Comparison of ENCODE assay signal across 8 cellular contexts in genomic region chr2:75199428-75200011, GRCh38. TPM values are rescaled to one million over a fixed set of nuclear protein-coding genes. Genes with fewer than 3 reads are reported as not detected.
DNase-seq lines count a peak whose midpoint lies in the region; ATAC-seq, FAIRE-seq and TF ChIP-seq lines count a peak whose summit lies in the region.

TSS of gene TACR1 (minus strand) at chr2:75199520. CDS start at chr2:75198934, 586 bp downstream.

- H3K79me2 ChIP-seq in SK-N-SH (ENCODE audit: insufficient read depth) (no peaks in the 10 kb centered on the region), K562 (ENCODE audit: control insufficient read depth, insufficient read depth, low read length) (no peaks in the 10 kb centered on the region)

- TF ChIP-seq CTCF in AG04449 (IDR thresholded peaks at IDR 0.05; ENCODE audit: insufficient read depth, low read length, missing control alignments) (peak; percentile 90), SK-N-SH (IDR thresholded peaks at IDR 0.05) (peak; percentile 67), K562 (IDR thresholded peaks at IDR 0.05 in 2 of 3, conservative IDR thresholded peaks at IDR 0.05 in 1 of 3; ENCODE audit: insufficient read depth in 2 of 3, low read depth in 1 of 3, low read length in 3 of 3) (peak; percentile 35 to 46 (median 39); a peak in 4 of 6 replicates)

- in situ Hi-C loops in K562 (cut with MboI), result no loop called here

- H3F3A ChIP-seq in SK-N-SH (replicated peaks; ENCODE audit: insufficient read depth), result no peaks in the 10 kb centered on the region

- H3K27me3 ChIP-seq in SK-N-SH (ENCODE audit: insufficient read depth), result peaks cover 60% of the 10 kb centered on the region
- peaks cover 10 to 33% of the 10 kb centered on the region in 2 experiments for H3K27me3 ChIP-seq in K562 (ENCODE audit: control insufficient read depth in 2 of 2, insufficient read depth in 2 of 2, low read length in 2 of 2)
- H3K27me3 ChIP-seq in iPS-18a (ENCODE audit: control insufficient read depth, insufficient read depth, low read length), result peaks cover 69% of the 10 kb centered on the region
- peaks cover 74% of the 10 kb centered on the region for H3K27me3 ChIP-seq in skeletal muscle satellite cell (ENCODE audit: control insufficient read depth, insufficient read depth, low read length)

- no peaks in the 10 kb centered on the region for H3K9me1 ChIP-seq in K562 (ENCODE audit: control insufficient read depth, insufficient read depth, low read length)

- H3K4me2 ChIP-seq in SK-N-SH (peak within 1 kb of the TSS; percentile 89), K562 (ENCODE audit: insufficient read depth, low read length) (no peak within 1 kb of the TSS), skeletal muscle satellite cell (ENCODE audit: low read length) (peak within 1 kb of the TSS; percentile 100)

- H2AFZ ChIP-seq in SK-N-SH (ENCODE audit: low read depth) (no peak within 1 kb of the TSS), K562 (ENCODE audit: low read depth, low read length) (no peak within 1 kb of the TSS)

- H3K9ac ChIP-seq in SK-N-SH (no peak within 1 kb of the TSS), K562 (ENCODE audit: insufficient read depth in 1 of 2, low read depth in 2 of 2, low read length in 2 of 2) (no peak within 1 kb of the TSS), iPS-18a (ENCODE audit: low read length) (no peak within 1 kb of the TSS), skeletal muscle satellite cell (ENCODE audit: low read depth, low read length) (no peak within 1 kb of the TSS)

- no TSS peak for BruUV-seq in K562 (replicated peaks; lab: Mats Ljungman, UMichigan)

- WGBS in SK-N-SH (ENCODE audit: low lambda C conversion rate), result 6% methylated on average over 41 of the region's 46 CpGs
- 11% methylated on average over 43 of the region's 46 CpGs for WGBS in K562 (ENCODE audit: insufficient coverage, low coverage, missing lambda C conversion rate)

- no peak for TF ChIP-seq EP300 in SK-N-SH (IDR thresholded peaks at IDR 0.05; ENCODE audit: borderline replicate concordance in 1 of 2, low read depth in 1 of 2, low read length in 1 of 2)
- TF ChIP-seq EP300 in K562 (IDR thresholded peaks at IDR 0.05; ENCODE audit: low read length), result no peak

- no peak for DNase-seq in AG04449 (ENCODE audit: low read depth, low spot score)
- DNase-seq in SK-N-SH, result peak; percentile 78
- DNase-seq in K562 (ENCODE audit: extremely low read depth in 1 of 4, low spot score in 3 of 4), result peak; percentile 21 to 45 (median 32)

- no peaks in the 10 kb centered on the region for H4K20me1 ChIP-seq in SK-N-SH (ENCODE audit: insufficient read depth)
- H4K20me1 ChIP-seq in K562 (replicated peaks; ENCODE audit: control insufficient read depth, insufficient read depth, low read length), result no peaks in the 10 kb centered on the region

- no peaks in the 10 kb centered on the region for H3K36me3 ChIP-seq in SK-N-SH (replicated peaks in 1 of 2; ENCODE audit: control insufficient read depth in 1 of 2, insufficient read depth in 2 of 2, low read length in 1 of 2)
- no peaks in the 10 kb centered on the region for H3K36me3 ChIP-seq in K562 (ENCODE audit: control insufficient read depth, insufficient read depth, low read length)
- H3K36me3 ChIP-seq in iPS-18a (ENCODE audit: control insufficient read depth, low read depth, low read length), result no peaks in the 10 kb centered on the region
- no peaks in the 10 kb centered on the region for H3K36me3 ChIP-seq in skeletal muscle satellite cell (ENCODE audit: insufficient read depth, low read length)

- TF ChIP-seq POLR2A in K562 (conservative IDR thresholded peaks at IDR 0.05), result no peak

- intact Hi-C loops in K562 (cut with micrococcal nuclease), result no loop called here

- ATAC-seq in GM18498 (IDR thresholded peaks at IDR 0.05; ENCODE audit: unreplicated experiment) (peak; percentile 85), HG03135 (IDR thresholded peaks at IDR 0.05; ENCODE audit: unreplicated experiment) (peak; percentile 67), K562 (peak; percentile 88), GM21367 (IDR thresholded peaks at IDR 0.05; ENCODE audit: unreplicated experiment) (no peak)

- no peaks in the 10 kb centered on the region for H3K9me2 ChIP-seq in SK-N-SH

- H3K4me1 ChIP-seq in SK-N-SH (ENCODE audit: control insufficient read depth in 1 of 2, insufficient read depth in 2 of 2, low read depth in 1 of 2, low read length in 1 of 2) (peaks cover 0 to 20% of the 10 kb centered on the region in 2 experiments; a peak in 1 of 4 replicates), K562 (replicated peaks in 1 of 2; ENCODE audit: control insufficient read depth in 2 of 2, insufficient read depth in 2 of 2, low read length in 2 of 2) (peaks cover 0 to 10% of the 10 kb centered on the region in 2 experiments; a peak in 1 of 5 replicates), iPS-18a (ENCODE audit: control insufficient read depth, low read depth, low read length) (peaks cover 11% of the 10 kb centered on the region), skeletal muscle satellite cell (ENCODE audit: control insufficient read depth, insufficient read depth, low read length) (peaks cover 20% of the 10 kb centered on the region)

- no peak for FAIRE-seq in K562 (lab: Jason Lieb, UNC)

- POLR2A ChIA-PET in AG04449 (lab: Yijun Ruan, JAX) (interaction anchor here (0.6 kb wide), 1 partner anchor 668 kb away, joined by 3 read pairs; no protein-coding TSS in a partner anchor), SK-N-SH (lab: Yijun Ruan, JAX) (no interaction called here), K562 (lab: Yijun Ruan, JAX) (interaction anchor here (0.6 kb wide), 1 partner anchor 333 kb away, joined by 4 read pairs; no protein-coding TSS in a partner anchor)

- CTCF ChIA-PET in AG04449 (lab: Yijun Ruan, JAX) (interaction anchor here (0.6 to 3.1 kb wide), 48 partner anchors 10 to 428 kb away, joined by 3 to 32 read pairs (median 4); no protein-coding TSS in a partner anchor), SK-N-SH (lab: Yijun Ruan, JAX) (interaction anchor here (0.8 to 3.9 kb wide), 46 partner anchors 10 to 409 kb away, joined by 3 to 24 read pairs (median 4); no protein-coding TSS in a partner anchor), K562 (lab: Yijun Ruan, JAX; ENCODE audit: low intra/inter-chr PET ratio) (no interaction called here)

- H3K9me3 ChIP-seq in SK-N-SH (no peaks in the 10 kb centered on the region), K562 (replicated peaks; ENCODE audit: control insufficient read depth, insufficient read depth, low read depth, low read length) (no peaks in the 10 kb centered on the region), iPS-18a (ENCODE audit: control insufficient read depth, low read depth, low read length) (no peaks in the 10 kb centered on the region), skeletal muscle satellite cell (replicated peaks; ENCODE audit: low read length) (no peaks in the 10 kb centered on the region)

- TF ChIP-seq RAD21 in SK-N-SH (IDR thresholded peaks at IDR 0.05; ENCODE audit: low read length), result peak; percentile 54
- TF ChIP-seq RAD21 in K562 (CRISPR knock-in tag; conservative IDR thresholded peaks at IDR 0.05 in 1 of 2, IDR thresholded peaks at IDR 0.05 in 1 of 2), result peak; percentile 8 to 43; a peak in 2 of 4 replicates

- H3K4me3 ChIP-seq in AG04449 (ENCODE audit: low read depth, low read length), result peak within 1 kb of the TSS; percentile 58
- peak within 1 kb of the TSS; percentile 34 to 53 for H3K4me3 ChIP-seq in SK-N-SH (ENCODE audit: low read depth in 2 of 2, low read length in 1 of 2)
- no peak within 1 kb of the TSS for H3K4me3 ChIP-seq in K562
- H3K4me3 ChIP-seq in iPS-18a (ENCODE audit: low read length), result peak within 1 kb of the TSS; percentile 79
- peak within 1 kb of the TSS; percentile 65 for H3K4me3 ChIP-seq in skeletal muscle satellite cell (ENCODE audit: low read length)

- H3K27ac ChIP-seq in SK-N-SH (ENCODE audit: low read depth in 2 of 2, low read length in 1 of 2) (no peak within 1 kb of the TSS), K562 (ENCODE audit: extremely low read depth, low read depth, low read length) (no peak within 1 kb of the TSS), iPS-18a (ENCODE audit: low read length) (no peak within 1 kb of the TSS)

TF ChIP-seq in SK-N-SH, 30 proteins besides CTCF, POLR2A, EP300 and RAD21 (continues in another document):
- peak; percentile 61 for TF ChIP-seq SMC3 (IDR thresholded peaks at IDR 0.05; ENCODE audit: low read depth, low read length)

TF ChIP-seq in K562, 482 proteins besides CTCF, POLR2A, EP300 and RAD21 (continues in another document):
- TF ChIP-seq ATF1 (CRISPR knock-in tag; IDR thresholded peaks at IDR 0.05), result no peak
- no peak for TF ChIP-seq ATF1 (tag; IDR thresholded peaks at IDR 0.05)

RNA-seq across cellular contexts. Expression of gene TACR1, which starts in this region (rescaled TPM):
- under 0.01 TPM in 1 of 2 replicates, not detected in the other for polyA plus RNA-seq in SK-N-SH (2012; rRNA removed)
- polyA plus RNA-seq in SK-N-SH (2012; cell fraction: cytosol; rRNA removed), result 0.21 TPM in 1 of 2 replicates, not detected in the other
- polyA plus RNA-seq in SK-N-SH (2012; cell fraction: nucleus; rRNA removed), result not detected in 2 replicates
- total RNA-seq in K562 (2011; cell fraction: chromatin; rRNA removed; ENCODE audit: low replicate concordance), result not detected in 2 replicates
- not detected in 2 replicates for total RNA-seq in K562 (2011; cell fraction: nucleolus; rRNA removed)
- not detected in 2 replicates for total RNA-seq in K562 (2011; cell fraction: nucleoplasm; rRNA removed)
- total RNA-seq in K562 (2014; rRNA removed), result not detected in 2 replicates
- total RNA-seq in K562 (2014; rRNA removed; fragmentation: Illumina TruSeq; extraction: Trizol), result not detected in 2 replicates
- not detected in 2 replicates for total RNA-seq in K562 (2015; rRNA removed; fragmentation: Illumina TruSeq; extraction: Trizol)
- total RNA-seq in K562 (2021), result not detected in 2 replicates
- polyA plus RNA-seq in K562 (2011; rRNA removed), result not detected in 2 replicates
- polyA plus RNA-seq in K562 (2011; cell fraction: cytosol; rRNA removed), result not detected in 2 replicates
- polyA plus RNA-seq in K562 (2011; cell fraction: nucleus; rRNA removed), result not detected in 2 replicates
- 0.01 TPM in 1 of 2 replicates, not detected in the other for polyA plus RNA-seq in K562 (2012)
- polyA plus RNA-seq in K562 (2014; fragmentation: Illumina TruSeq; extraction: Trizol), result not detected in 2 replicates
- not detected for polyA plus RNA-seq in K562 (2014; fragmentation: Nextera tagmentation; extraction: Ambion mirVana)
- polyA plus RNA-seq in K562 (2014; rRNA removed), result not detected in 2 replicates
- polyA minus RNA-seq in K562 (2011; rRNA and poly(A)+ RNA removed), result not detected in 2 replicates
- polyA minus RNA-seq in K562 (2011; cell fraction: cytosol; rRNA and poly(A)+ RNA removed), result not detected in 2 replicates
- polyA minus RNA-seq in K562 (2011; cell fraction: nucleus; rRNA and poly(A)+ RNA removed), result not detected in 2 replicates
- not detected in 2 replicates for total RNA-seq in skeletal muscle satellite cell (2012; rRNA removed)

Comparison
In these comparisons a context has a peak if more than half of its experiments do, and no peak if none do; other contexts are left out.
1. Peak in DNase-seq, H3K4me3 ChIP-seq and H3K4me2 ChIP-seq in SK-N-SH; RNA of the gene not detected or under 1 TPM.
2. Peak in DNase-seq and ATAC-seq in K562; RNA of the gene not detected or under 1 TPM.
3. CTCF ChIP-seq: peak in every context shown above with its lines; median percentile 90 in AG04449; 67 in SK-N-SH; 39 in K562.